9 cellular contexts compared by ENCODE assay signal in genomic region chr2:74514368-74515270, GRCh38. TPM values are rescaled to one million over a fixed set of nuclear protein-coding genes. Genes with fewer than 3 reads are reported as not detected.
DNase-seq lines count a peak whose midpoint lies in the region; ATAC-seq and TF ChIP-seq lines count a peak whose summit lies in the region.
"Had no signal": no experiment of that assay in that cellular context is flagged by ENCODE, and none has a peak within 500 bp of the region (broad histone marks: within the 10 kb centered on the region; RNA-seq: fewer than 3 reads in every experiment).

Gene TLX2, plus strand, starts transcription at chr2:74514450. Its CDS starts 357 bp downstream, at chr2:74514807.

- ATAC-seq in CD4-positive, CD25-positive, alpha-beta regulatory T cell (ENCODE audit: low read depth in 2 of 2): no peak
- peak; percentile 28 for ATAC-seq in activated CD8-positive, alpha-beta T cell treated with anti-CD3 and anti-CD28 coated beads, Interleukin-2, amount 10 ng/mL, durations not matched to agents 7 days and 5 days
- no peak for ATAC-seq in HG03108 (IDR thresholded peaks at IDR 0.05; ENCODE audit: unreplicated experiment)
- no peak for ATAC-seq in omental fat pad (ENCODE audit: low FRiP score)
- no peak for ATAC-seq in HG03342 (IDR thresholded peaks at IDR 0.05; ENCODE audit: unreplicated experiment)

- no peaks in the 10 kb centered on the region for H3K36me3 ChIP-seq in CD4-positive, CD25-positive, alpha-beta regulatory T cell (ENCODE audit: control insufficient read depth, insufficient read depth, low read length)
- no peaks in the 10 kb centered on the region for H3K36me3 ChIP-seq in GM23248 (ENCODE audit: low read depth)

- DNase-seq in CD4-positive, CD25-positive, alpha-beta regulatory T cell: peak in 1 of 3 donors; percentile 26
- DNase-seq in GM23248 (peak; percentile 42), mesothelial cell of epicardium (ENCODE audit: low spot score in 2 of 2, unreplicated experiment in 2 of 2) (peak; percentile 30 to 42), omental fat pad (ENCODE audit: low spot score) (no peak), NCI-H1048 (lab: John Stamatoyannopoulos, UW) (no peak)
- DNase-seq in activated CD8-positive, alpha-beta T cell treated with anti-CD3 and anti-CD28 coated beads, Interleukin-2, amount 10 ng/mL, durations not matched to agents 7 days and 5 days: no peak

- POLR2A ChIA-PET in activated CD8-positive, alpha-beta T cell treated with anti-CD3 and anti-CD28 coated beads, Interleukin-2, amount 10 ng/mL, durations not matched to agents 7 days and 5 days (lab: Charles Lee): interaction anchor here (0.7 to 2.1 kb wide), 4 partner anchors 8 to 65 kb away, joined by 3 to 6 read pairs (median 4); partner anchors contain the start of genes DQX1 and PCGF1

- in situ Hi-C loops in GM23248 (cut with MboI): no loop called here

- H3K9me2 ChIP-seq in GM23248 (ENCODE audit: insufficient read depth): no peaks in the 10 kb centered on the region

- H3K9me3 ChIP-seq in CD4-positive, CD25-positive, alpha-beta regulatory T cell (ENCODE audit: control insufficient read depth in 2 of 2, low read length in 2 of 2): no peaks in the 10 kb centered on the region
- H3K9me3 ChIP-seq in GM23248 (ENCODE audit: low read depth): no peaks in the 10 kb centered on the region

- H3K27me3 Mint-ChIP-seq in CD4-positive, CD25-positive, alpha-beta regulatory T cell: peaks cover 69% of the 10 kb centered on the region
- H3K27me3 Mint-ChIP-seq in activated CD8-positive, alpha-beta T cell treated with anti-CD3 and anti-CD28 coated beads, Interleukin-2, amount 10 ng/mL, durations not matched to agents 7 days and 5 days (ENCODE audit: low read depth): peaks cover 76% of the 10 kb centered on the region
- H3K27me3 Mint-ChIP-seq in mesothelial cell of epicardium (ENCODE audit: low read depth): peaks cover 92% of the 10 kb centered on the region

- peaks cover 38% of the 10 kb centered on the region for H3K27me3 ChIP-seq in CD4-positive, CD25-positive, alpha-beta regulatory T cell (ENCODE audit: control insufficient read depth, insufficient read depth, low read length)
- peaks cover 80% of the 10 kb centered on the region for H3K27me3 ChIP-seq in GM23248 (replicated peaks; ENCODE audit: insufficient read depth)

- H3K4me1 Mint-ChIP-seq in CD4-positive, CD25-positive, alpha-beta regulatory T cell: peaks cover 0 to 29% (median 5%) of the 10 kb centered on the region in 4 donors
- peaks cover 28% of the 10 kb centered on the region for H3K4me1 Mint-ChIP-seq in activated CD8-positive, alpha-beta T cell treated with anti-CD3 and anti-CD28 coated beads, Interleukin-2, amount 10 ng/mL, durations not matched to agents 7 days and 5 days (ENCODE audit: low read depth)
- peaks cover 6% of the 10 kb centered on the region for H3K4me1 Mint-ChIP-seq in mesothelial cell of epicardium

- no peak within 1 kb of the TSS for H3K27ac Mint-ChIP-seq in CD4-positive, CD25-positive, alpha-beta regulatory T cell
- no peak within 1 kb of the TSS for H3K27ac Mint-ChIP-seq in activated CD8-positive, alpha-beta T cell treated with anti-CD3 and anti-CD28 coated beads, Interleukin-2, amount 10 ng/mL, durations not matched to agents 7 days and 5 days
- H3K27ac Mint-ChIP-seq in mesothelial cell of epicardium: no peak within 1 kb of the TSS

- H2AFZ ChIP-seq in GM23248: no peak within 1 kb of the TSS

- peaks cover 4% of the 10 kb centered on the region for H3K36me3 Mint-ChIP-seq in CD4-positive, CD25-positive, alpha-beta regulatory T cell
- H3K36me3 Mint-ChIP-seq in activated CD8-positive, alpha-beta T cell treated with anti-CD3 and anti-CD28 coated beads, Interleukin-2, amount 10 ng/mL, durations not matched to agents 7 days and 5 days (ENCODE audit: low read depth): peaks cover 6% of the 10 kb centered on the region
- H3K36me3 Mint-ChIP-seq in mesothelial cell of epicardium: no peaks in the 10 kb centered on the region

- H3K4me2 ChIP-seq in GM23248 (ENCODE audit: unreplicated experiment): no peak within 1 kb of the TSS

- 5% methylated on average over 73 to 80 of the region's 82 CpGs for WGBS in GM23248 (ENCODE audit: low coverage in 1 of 2, low lambda C conversion rate in 2 of 2, missing lambda C conversion rate in 2 of 2), 2 experiments

- H3K9ac ChIP-seq in GM23248: no peak within 1 kb of the TSS

- no peak within 1 kb of the TSS for H3K4me3 ChIP-seq in CD4-positive, CD25-positive, alpha-beta regulatory T cell (ENCODE audit: low read depth, low read length)
- H3K4me3 ChIP-seq in GM23248: no peak within 1 kb of the TSS

- H3K27ac ChIP-seq in CD4-positive, CD25-positive, alpha-beta regulatory T cell (ENCODE audit: insufficient read depth, low read length, poor library complexity, severe bottlenecking): no peak within 1 kb of the TSS
- no peak within 1 kb of the TSS for H3K27ac ChIP-seq in GM23248

- no peaks in the 10 kb centered on the region for H3K79me2 ChIP-seq in GM23248 (ENCODE audit: insufficient read depth)

- no peaks in the 10 kb centered on the region for H3F3A ChIP-seq in GM23248 (ENCODE audit: insufficient read depth)

- CTCF ChIA-PET in activated CD8-positive, alpha-beta T cell treated with anti-CD3 and anti-CD28 coated beads, Interleukin-2, amount 10 ng/mL, durations not matched to agents 7 days and 5 days (lab: Charles Lee): no interaction called here

- H4K20me1 ChIP-seq in GM23248 (ENCODE audit: insufficient read depth): no peaks in the 10 kb centered on the region

- peaks cover 33% of the 10 kb centered on the region for H3K4me1 ChIP-seq in CD4-positive, CD25-positive, alpha-beta regulatory T cell (ENCODE audit: control insufficient read depth, insufficient read depth, low read length, poor library complexity, severe bottlenecking)
- H3K4me1 ChIP-seq in GM23248 (ENCODE audit: insufficient read depth): no peaks in the 10 kb centered on the region

- H3K9me3 Mint-ChIP-seq in CD4-positive, CD25-positive, alpha-beta regulatory T cell: peaks cover 0 to 12% (median 0%) of the 10 kb centered on the region in 7 donors
- H3K9me3 Mint-ChIP-seq in activated CD8-positive, alpha-beta T cell treated with anti-CD3 and anti-CD28 coated beads, Interleukin-2, amount 10 ng/mL, durations not matched to agents 7 days and 5 days (ENCODE audit: insufficient read depth): no peaks in the 10 kb centered on the region
- no peaks in the 10 kb centered on the region for H3K9me3 Mint-ChIP-seq in mesothelial cell of epicardium

- peak within 1 kb of the TSS; percentile 39 to 85 (median 76) for H3K4me3 Mint-ChIP-seq in CD4-positive, CD25-positive, alpha-beta regulatory T cell
- peak within 1 kb of the TSS; percentile 70 for H3K4me3 Mint-ChIP-seq in activated CD8-positive, alpha-beta T cell treated with anti-CD3 and anti-CD28 coated beads, Interleukin-2, amount 10 ng/mL, durations not matched to agents 7 days and 5 days
- peak within 1 kb of the TSS; percentile 28 for H3K4me3 Mint-ChIP-seq in mesothelial cell of epicardium

- no peak for TF ChIP-seq CTCF in mesothelial cell of epicardium (IDR thresholded peaks at IDR 0.05; ENCODE audit: unreplicated experiment)
- TF ChIP-seq CTCF in omental fat pad (IDR thresholded peaks at IDR 0.05): no peak

RNA-seq across cellular contexts. Expression of gene TLX2, which starts in this region (rescaled TPM):
- total RNA-seq in CD4-positive, CD25-positive, alpha-beta regulatory T cell: not detected
- under 1 TPM in 2 of 4 donors, not detected in 2; 0.10 to 0.14 TPM for polyA plus RNA-seq in CD4-positive, CD25-positive, alpha-beta regulatory T cell
- total RNA-seq in GM23248 (2014; rRNA removed; shearing (Covaris generic)): not detected in 2 replicates
- polyA plus RNA-seq in GM23248 (2016; fragmentation: Nextera tagmentation; extraction: Ambion mirVana): not detected in 2 replicates
- total RNA-seq in activated CD8-positive, alpha-beta T cell treated with anti-CD3 and anti-CD28 coated beads, Interleukin-2, amount 10 ng/mL, durations not matched to agents 7 days and 5 days: under 1 TPM; 0.34 to 0.44 TPM
- total RNA-seq in mesothelial cell of epicardium: 0.18 TPM in 1 of 3 replicates, not detected in the others
- total RNA-seq in omental fat pad: not detected
- total RNA-seq: HT1080 had no signal

Comparison
In these comparisons a context has a peak if more than half of its experiments do, and no peak if none do; other contexts are left out.
1. Peak in DNase-seq in GM23248; RNA of the gene not detected or under 1 TPM.
2. Peak in ATAC-seq in activated CD8-positive, alpha-beta T cell treated with anti-CD3 and anti-CD28 coated beads, Interleukin-2, amount 10 ng/mL, durations not matched to agents 7 days and 5 days; RNA of the gene not detected or under 1 TPM.
3. Peak in DNase-seq in mesothelial cell of epicardium; RNA of the gene not detected or under 1 TPM.